ENCODE assay signal across 20 cellular contexts in genomic region chr6:126633362-126633761, GRCh38.
"Had no signal": no experiment of that assay in that cellular context is flagged by ENCODE, and none has a peak within 500 bp of the region (broad histone marks: within the 10 kb centered on the region; RNA-seq: fewer than 3 reads in every experiment).

No MANE protein-coding gene starts in this region.

- H3K36me3 ChIP-seq: neutrophil, tibial artery had no signal

- H3K4me3 ChIP-seq: tibial artery had no signal

- H3K4me1 ChIP-seq: tibial artery had no signal

- DNase-seq: activated CD4-positive, alpha-beta T cell treated with anti-CD3 and anti-CD28 coated beads for 4 hours; activated CD8-positive, alpha-beta memory T cell treated with anti-CD3 and anti-CD28 coated beads, Interleukin-2, amount 50 U/mL, for 4 hours; activated CD8-positive, alpha-beta T cell treated with anti-CD3 and anti-CD28 coated beads, Interleukin-2, amount 10 ng/mL, durations not matched to agents 7 days and 5 days; activated effector memory CD4-positive, alpha-beta T cell treated with anti-CD3 and anti-CD28 coated beads, Interleukin-2, amount 50 U/mL, for 16 hours; activated T-cell treated with anti-CD3 and anti-CD28 coated beads, Interleukin-2, amount 50 U/mL, for 48 hours; amygdala; dermis blood vessel endothelial cell; glutamatergic neuron; hypothalamus; midbrain; naive B cell; posterior cingulate gyrus; retina; stimulated activated CD4-positive, alpha-beta T cell treated with anti-CD3 and anti-CD28 coated beads, Interleukin-2, amount 100 ng/mL, for 48 hours; stimulated activated naive CD4-positive, alpha-beta T cell; T-helper 2 cell; tibial artery had no signal

- H3K27me3 ChIP-seq: neutrophil, tibial artery had no signal

- H3K27ac ChIP-seq: neutrophil, tibial artery had no signal

- ATAC-seq: activated CD8-positive, alpha-beta T cell treated with anti-CD3 and anti-CD28 coated beads, Interleukin-2, amount 10 ng/mL, durations not matched to agents 7 days and 5 days; activated naive CD4-positive, alpha-beta T cell treated with anti-CD3 and anti-CD28 coated beads, Interleukin-2, amount 50 U/mL, for 72 hours; WTC11 had no signal

- H3K9me3 ChIP-seq: neutrophil, tibial artery had no signal
